ENCODE assay signal across 1 cellular context in the genomic region with DNA sequence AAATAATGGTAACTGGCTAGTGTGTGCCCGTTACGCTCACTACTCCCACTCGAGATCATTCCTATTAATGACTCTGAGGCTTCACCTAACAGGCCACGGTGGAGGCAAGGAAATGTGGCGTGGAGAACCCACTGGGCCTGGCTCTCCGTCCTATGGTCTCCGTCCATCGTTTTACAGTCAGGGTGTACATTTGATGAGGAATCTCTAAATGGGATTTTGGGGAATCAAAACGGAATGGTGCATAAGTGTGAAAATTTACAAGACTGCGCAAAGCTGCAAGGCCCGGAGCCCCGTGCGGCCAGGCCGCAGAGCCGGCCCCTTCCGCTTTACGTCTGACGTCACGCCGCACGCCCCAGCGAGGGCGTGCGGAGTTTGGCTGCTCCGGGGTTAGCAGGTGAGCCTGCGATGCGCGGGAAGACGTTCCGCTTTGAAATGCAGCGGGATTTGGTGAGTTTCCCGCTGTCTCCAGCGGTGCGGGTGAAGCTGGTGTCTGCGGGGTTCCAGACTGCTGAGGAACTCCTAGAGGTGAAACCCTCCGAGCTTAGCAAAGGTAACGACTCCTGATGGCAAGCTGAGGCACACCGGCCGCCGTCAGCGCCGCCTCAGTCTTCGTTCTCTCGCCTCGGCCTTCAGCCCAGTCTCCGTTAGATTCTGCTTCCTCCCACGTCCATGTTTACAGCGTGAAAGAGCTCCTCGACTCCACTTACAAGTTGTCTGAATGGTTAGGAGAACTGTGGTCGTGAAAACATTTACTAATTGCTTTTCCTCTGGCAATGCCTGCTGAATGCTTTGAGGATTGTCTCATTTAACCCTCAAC.
TF ChIP-seq lines count a peak whose summit lies in the region.

A gene (plus strand): TSS at position 364 of the 817 bp plus-strand sequence. CDS start 42 bp downstream, at position 406.

TF ChIP-seq in HEK293, 187 proteins besides CTCF, POLR2A, EP300 and RAD21 (continued from another document and continues in another):
- TF ChIP-seq, protein P1, sequence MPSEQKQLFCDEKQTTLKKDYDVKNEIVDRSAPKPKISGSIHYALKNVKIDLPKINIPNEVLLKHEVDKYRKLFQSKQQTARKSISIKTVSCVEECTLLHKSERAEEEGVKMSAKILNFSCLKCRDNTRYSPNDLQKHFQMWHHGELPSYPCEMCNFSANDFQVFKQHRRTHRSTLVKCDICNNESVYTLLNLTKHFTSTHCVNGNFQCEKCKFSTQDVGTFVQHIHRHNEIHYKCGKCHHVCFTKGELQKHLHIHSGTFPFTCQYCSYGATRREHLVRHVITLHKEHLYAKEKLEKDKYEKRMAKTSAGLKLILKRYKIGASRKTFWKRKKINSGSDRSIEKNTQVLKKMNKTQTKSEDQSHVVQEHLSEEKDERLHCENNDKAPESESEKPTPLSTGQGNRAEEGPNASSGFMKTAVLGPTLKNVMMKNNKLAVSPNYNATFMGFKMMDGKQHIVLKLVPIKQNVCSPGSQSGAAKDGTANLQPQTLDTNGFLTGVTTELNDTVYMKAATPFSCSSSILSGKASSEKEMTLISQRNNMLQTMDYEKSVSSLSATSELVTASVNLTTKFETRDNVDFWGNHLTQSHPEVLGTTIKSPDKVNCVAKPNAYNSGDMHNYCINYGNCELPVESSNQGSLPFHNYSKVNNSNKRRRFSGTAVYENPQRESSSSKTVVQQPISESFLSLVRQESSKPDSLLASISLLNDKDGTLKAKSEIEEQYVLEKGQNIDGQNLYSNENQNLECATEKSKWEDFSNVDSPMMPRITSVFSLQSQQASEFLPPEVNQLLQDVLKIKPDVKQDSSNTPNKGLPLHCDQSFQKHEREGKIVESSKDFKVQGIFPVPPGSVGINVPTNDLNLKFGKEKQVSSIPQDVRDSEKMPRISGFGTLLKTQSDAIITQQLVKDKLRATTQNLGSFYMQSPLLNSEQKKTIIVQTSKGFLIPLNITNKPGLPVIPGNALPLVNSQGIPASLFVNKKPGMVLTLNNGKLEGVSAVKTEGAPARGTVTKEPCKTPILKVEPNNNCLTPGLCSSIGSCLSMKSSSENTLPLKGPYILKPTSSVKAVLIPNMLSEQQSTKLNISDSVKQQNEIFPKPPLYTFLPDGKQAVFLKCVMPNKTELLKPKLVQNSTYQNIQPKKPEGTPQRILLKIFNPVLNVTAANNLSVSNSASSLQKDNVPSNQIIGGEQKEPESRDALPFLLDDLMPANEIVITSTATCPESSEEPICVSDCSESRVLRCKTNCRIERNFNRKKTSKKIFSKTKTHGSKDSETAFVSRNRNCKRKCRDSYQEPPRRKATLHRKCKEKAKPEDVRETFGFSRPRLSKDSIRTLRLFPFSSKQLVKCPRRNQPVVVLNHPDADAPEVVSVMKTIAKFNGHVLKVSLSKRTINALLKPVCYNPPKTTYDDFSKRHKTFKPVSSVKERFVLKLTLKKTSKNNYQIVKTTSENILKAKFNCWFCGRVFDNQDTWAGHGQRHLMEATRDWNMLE (tag by site-specific recombination; conservative IDR thresholded peaks at IDR 0.05; ENCODE audit: low read depth) = peak; percentile 94
- TF ChIP-seq ZNF274 (IDR thresholded peaks at IDR 0.05; ENCODE audit: low read length) (no peak), ZNF274 (tag by site-specific recombination; IDR thresholded peaks at IDR 0.05; ENCODE audit: borderline replicate concordance) (no peak), ZSCAN16 (tag by site-specific recombination; IDR thresholded peaks at IDR 0.05) (0 out of 2 replicates have a peak, but pooled peaks have one; percentile 49), ZFP69B (tag by site-specific recombination; IDR thresholded peaks at IDR 0.05) (peak; percentile 33; the same call in 1 of the 2 replicates), YY1 (tag by site-specific recombination; IDR thresholded peaks at IDR 0.05) (0 out of 2 replicates have a peak, but pooled peaks have one; percentile 43), ZNF169 (tag by site-specific recombination; IDR thresholded peaks at IDR 0.05) (no peak), ZBTB8A (tag by site-specific recombination; IDR thresholded peaks at IDR 0.05) (peak; percentile 72), ZNF521 (tag by site-specific recombination; IDR thresholded peaks at IDR 0.05) (no peak), ZSCAN23 (tag by site-specific recombination; IDR thresholded peaks at IDR 0.05) (peak; percentile 68; the same call in 1 of the 2 replicates), SP2 (tag by site-specific recombination; IDR thresholded peaks at IDR 0.05) (peak; percentile 60), KLF1 (tag by site-specific recombination; IDR thresholded peaks at IDR 0.05) (0 out of 2 replicates have a peak, but pooled peaks have one; percentile 28), ZNF121 (tag by site-specific recombination; IDR thresholded peaks at IDR 0.05) (no peak), ZNF24 (tag by site-specific recombination; IDR thresholded peaks at IDR 0.05) (peak; percentile 73; the same call in 1 of the 2 replicates), ZNF132 (tag by site-specific recombination; IDR thresholded peaks at IDR 0.05; ENCODE audit: borderline replicate concordance) (no peak), ZFHX2 (tag by site-specific recombination; conservative IDR thresholded peaks at IDR 0.05) (peak; percentile 59; the same call in 1 of the 2 replicates), REPIN1 (tag by site-specific recombination; IDR thresholded peaks at IDR 0.05; ENCODE audit: low read depth) (no peak), ZNF561 (tag by site-specific recombination; IDR thresholded peaks at IDR 0.05; ENCODE audit: borderline replicate concordance) (peak; percentile 48; the same call in 1 of the 2 replicates), ZNF501 (tag by site-specific recombination; IDR thresholded peaks at IDR 0.05) (peak; percentile 88), GLIS2 (tag by site-specific recombination; IDR thresholded peaks at IDR 0.05) (no peak), ZIC2 (tag by site-specific recombination; IDR thresholded peaks at IDR 0.05) (peak; percentile 93), ZNF629 (tag by site-specific recombination; IDR thresholded peaks at IDR 0.05) (peak; percentile 98), MZF1 (tag by site-specific recombination; IDR thresholded peaks at IDR 0.05; ENCODE audit: borderline replicate concordance) (peak; percentile 21; the same call in 1 of the 2 replicates), ZNF660 (tag by site-specific recombination; IDR thresholded peaks at IDR 0.05) (peak; percentile 85), ZBTB1 (tag by site-specific recombination; IDR thresholded peaks at IDR 0.05) (peak; percentile 35; the same call in 1 of the 2 replicates), ZNF549 (tag by site-specific recombination; IDR thresholded peaks at IDR 0.05) (no peak), ZNF324 (tag by site-specific recombination; IDR thresholded peaks at IDR 0.05) (peak; percentile 51; the same call in 1 of the 2 replicates), ZNF623 (tag by site-specific recombination; IDR thresholded peaks at IDR 0.05) (0 out of 2 replicates have a peak, but pooled peaks have one; percentile 20), ZNF658 (tag by site-specific recombination; IDR thresholded peaks at IDR 0.05) (no peak), ZNF10 (tag by site-specific recombination; IDR thresholded peaks at IDR 0.05) (peak; percentile 57; the same call in 1 of the 2 replicates), ZNF138 (tag by site-specific recombination; IDR thresholded peaks at IDR 0.05; ENCODE audit: borderline replicate concordance) (no peak), WT1 (tag by site-specific recombination; IDR thresholded peaks at IDR 0.05) (peak; percentile 27; the same call in 1 of the 2 replicates), KLF10 (tag by site-specific recombination; IDR thresholded peaks at IDR 0.05) (0 out of 2 replicates have a peak, but pooled peaks have one; percentile 33), RBAK (tag by site-specific recombination; IDR thresholded peaks at IDR 0.05) (no peak), ZNF146 (tag by site-specific recombination; IDR thresholded peaks at IDR 0.05) (0 out of 2 replicates have a peak, but pooled peaks have one; percentile 2), ZBTB20 (tag by site-specific recombination; IDR thresholded peaks at IDR 0.05) (peak; percentile 78; the same call in 1 of the 2 replicates), IKZF3 (tag by site-specific recombination; IDR thresholded peaks at IDR 0.05) (peak; percentile 71)
- TF ChIP-seq, protein P2, sequence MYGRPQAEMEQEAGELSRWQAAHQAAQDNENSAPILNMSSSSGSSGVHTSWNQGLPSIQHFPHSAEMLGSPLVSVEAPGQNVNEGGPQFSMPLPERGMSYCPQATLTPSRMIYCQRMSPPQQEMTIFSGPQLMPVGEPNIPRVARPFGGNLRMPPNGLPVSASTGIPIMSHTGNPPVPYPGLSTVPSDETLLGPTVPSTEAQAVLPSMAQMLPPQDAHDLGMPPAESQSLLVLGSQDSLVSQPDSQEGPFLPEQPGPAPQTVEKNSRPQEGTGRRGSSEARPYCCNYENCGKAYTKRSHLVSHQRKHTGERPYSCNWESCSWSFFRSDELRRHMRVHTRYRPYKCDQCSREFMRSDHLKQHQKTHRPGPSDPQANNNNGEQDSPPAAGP (tag by site-specific recombination; IDR thresholded peaks at IDR 0.05) = peak; percentile 60
- TF ChIP-seq, protein P3, sequence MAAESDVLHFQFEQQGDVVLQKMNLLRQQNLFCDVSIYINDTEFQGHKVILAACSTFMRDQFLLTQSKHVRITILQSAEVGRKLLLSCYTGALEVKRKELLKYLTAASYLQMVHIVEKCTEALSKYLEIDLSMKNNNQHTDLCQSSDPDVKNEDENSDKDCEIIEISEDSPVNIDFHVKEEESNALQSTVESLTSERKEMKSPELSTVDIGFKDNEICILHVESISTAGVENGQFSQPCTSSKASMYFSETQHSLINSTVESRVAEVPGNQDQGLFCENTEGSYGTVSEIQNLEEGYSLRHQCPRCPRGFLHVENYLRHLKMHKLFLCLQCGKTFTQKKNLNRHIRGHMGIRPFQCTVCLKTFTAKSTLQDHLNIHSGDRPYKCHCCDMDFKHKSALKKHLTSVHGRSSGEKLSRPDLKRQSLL (tag by site-specific recombination; IDR thresholded peaks at IDR 0.05) = 0 out of 2 replicates have a peak, but pooled peaks have one; percentile 7
- TF ChIP-seq, protein P4, sequence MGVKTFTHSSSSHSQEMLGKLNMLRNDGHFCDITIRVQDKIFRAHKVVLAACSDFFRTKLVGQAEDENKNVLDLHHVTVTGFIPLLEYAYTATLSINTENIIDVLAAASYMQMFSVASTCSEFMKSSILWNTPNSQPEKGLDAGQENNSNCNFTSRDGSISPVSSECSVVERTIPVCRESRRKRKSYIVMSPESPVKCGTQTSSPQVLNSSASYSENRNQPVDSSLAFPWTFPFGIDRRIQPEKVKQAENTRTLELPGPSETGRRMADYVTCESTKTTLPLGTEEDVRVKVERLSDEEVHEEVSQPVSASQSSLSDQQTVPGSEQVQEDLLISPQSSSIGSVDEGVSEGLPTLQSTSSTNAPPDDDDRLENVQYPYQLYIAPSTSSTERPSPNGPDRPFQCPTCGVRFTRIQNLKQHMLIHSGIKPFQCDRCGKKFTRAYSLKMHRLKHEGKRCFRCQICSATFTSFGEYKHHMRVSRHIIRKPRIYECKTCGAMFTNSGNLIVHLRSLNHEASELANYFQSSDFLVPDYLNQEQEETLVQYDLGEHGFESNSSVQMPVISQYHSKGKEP (tag by site-specific recombination; IDR thresholded peaks at IDR 0.05) = peak; percentile 64; the same call in 1 of the 2 replicates
- TF ChIP-seq, protein P5, sequence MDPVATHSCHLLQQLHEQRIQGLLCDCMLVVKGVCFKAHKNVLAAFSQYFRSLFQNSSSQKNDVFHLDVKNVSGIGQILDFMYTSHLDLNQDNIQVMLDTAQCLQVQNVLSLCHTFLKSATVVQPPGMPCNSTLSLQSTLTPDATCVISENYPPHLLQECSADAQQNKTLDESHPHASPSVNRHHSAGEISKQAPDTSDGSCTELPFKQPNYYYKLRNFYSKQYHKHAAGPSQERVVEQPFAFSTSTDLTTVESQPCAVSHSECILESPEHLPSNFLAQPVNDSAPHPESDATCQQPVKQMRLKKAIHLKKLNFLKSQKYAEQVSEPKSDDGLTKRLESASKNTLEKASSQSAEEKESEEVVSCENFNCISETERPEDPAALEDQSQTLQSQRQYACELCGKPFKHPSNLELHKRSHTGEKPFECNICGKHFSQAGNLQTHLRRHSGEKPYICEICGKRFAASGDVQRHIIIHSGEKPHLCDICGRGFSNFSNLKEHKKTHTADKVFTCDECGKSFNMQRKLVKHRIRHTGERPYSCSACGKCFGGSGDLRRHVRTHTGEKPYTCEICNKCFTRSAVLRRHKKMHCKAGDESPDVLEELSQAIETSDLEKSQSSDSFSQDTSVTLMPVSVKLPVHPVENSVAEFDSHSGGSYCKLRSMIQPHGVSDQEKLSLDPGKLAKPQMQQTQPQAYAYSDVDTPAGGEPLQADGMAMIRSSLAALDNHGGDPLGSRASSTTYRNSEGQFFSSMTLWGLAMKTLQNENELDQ (tag by site-specific recombination; IDR thresholded peaks at IDR 0.05; ENCODE audit: low read depth) = no peak
- TF ChIP-seq, protein P6, sequence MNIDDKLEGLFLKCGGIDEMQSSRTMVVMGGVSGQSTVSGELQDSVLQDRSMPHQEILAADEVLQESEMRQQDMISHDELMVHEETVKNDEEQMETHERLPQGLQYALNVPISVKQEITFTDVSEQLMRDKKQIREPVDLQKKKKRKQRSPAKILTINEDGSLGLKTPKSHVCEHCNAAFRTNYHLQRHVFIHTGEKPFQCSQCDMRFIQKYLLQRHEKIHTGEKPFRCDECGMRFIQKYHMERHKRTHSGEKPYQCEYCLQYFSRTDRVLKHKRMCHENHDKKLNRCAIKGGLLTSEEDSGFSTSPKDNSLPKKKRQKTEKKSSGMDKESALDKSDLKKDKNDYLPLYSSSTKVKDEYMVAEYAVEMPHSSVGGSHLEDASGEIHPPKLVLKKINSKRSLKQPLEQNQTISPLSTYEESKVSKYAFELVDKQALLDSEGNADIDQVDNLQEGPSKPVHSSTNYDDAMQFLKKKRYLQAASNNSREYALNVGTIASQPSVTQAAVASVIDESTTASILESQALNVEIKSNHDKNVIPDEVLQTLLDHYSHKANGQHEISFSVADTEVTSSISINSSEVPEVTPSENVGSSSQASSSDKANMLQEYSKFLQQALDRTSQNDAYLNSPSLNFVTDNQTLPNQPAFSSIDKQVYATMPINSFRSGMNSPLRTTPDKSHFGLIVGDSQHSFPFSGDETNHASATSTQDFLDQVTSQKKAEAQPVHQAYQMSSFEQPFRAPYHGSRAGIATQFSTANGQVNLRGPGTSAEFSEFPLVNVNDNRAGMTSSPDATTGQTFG (tag by site-specific recombination; IDR thresholded peaks at IDR 0.05; ENCODE audit: borderline replicate concordance) = no peak
- TF ChIP-seq, protein P7, sequence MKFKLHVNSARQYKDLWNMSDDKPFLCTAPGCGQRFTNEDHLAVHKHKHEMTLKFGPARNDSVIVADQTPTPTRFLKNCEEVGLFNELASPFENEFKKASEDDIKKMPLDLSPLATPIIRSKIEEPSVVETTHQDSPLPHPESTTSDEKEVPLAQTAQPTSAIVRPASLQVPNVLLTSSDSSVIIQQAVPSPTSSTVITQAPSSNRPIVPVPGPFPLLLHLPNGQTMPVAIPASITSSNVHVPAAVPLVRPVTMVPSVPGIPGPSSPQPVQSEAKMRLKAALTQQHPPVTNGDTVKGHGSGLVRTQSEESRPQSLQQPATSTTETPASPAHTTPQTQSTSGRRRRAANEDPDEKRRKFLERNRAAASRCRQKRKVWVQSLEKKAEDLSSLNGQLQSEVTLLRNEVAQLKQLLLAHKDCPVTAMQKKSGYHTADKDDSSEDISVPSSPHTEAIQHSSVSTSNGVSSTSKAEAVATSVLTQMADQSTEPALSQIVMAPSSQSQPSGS (tag by site-specific recombination; IDR thresholded peaks at IDR 0.05; ENCODE audit: low read depth) = peak; percentile 94
